In genomic region chr18:32093106-32093511, GRCh38 we compare ENCODE assay signal across 1 cellular context.
A peak's percentile ranks its signal among the peaks of the same experiment; 100 is the strongest.
TF ChIP-seq lines count a peak whose summit lies in the region.

No MANE protein-coding gene starts in this region.

TF ChIP-seq in HEK293, 187 proteins besides CTCF, POLR2A, EP300 and RAD21 (continued from another document):
- no peak for TF ChIP-seq ZNF791 (tag by site-specific recombination; IDR thresholded peaks at IDR 0.05)
- TF ChIP-seq ZNF324 (tag by site-specific recombination; IDR thresholded peaks at IDR 0.05): no peak
- TF ChIP-seq ZNF184 (tag by site-specific recombination; IDR thresholded peaks at IDR 0.05): no peak
- TF ChIP-seq ZFHX2 (tag by site-specific recombination; conservative IDR thresholded peaks at IDR 0.05): no peak
- no peak for TF ChIP-seq ZNF501 (tag by site-specific recombination; IDR thresholded peaks at IDR 0.05)
- no peak for TF ChIP-seq ZNF548 (tag by site-specific recombination; IDR thresholded peaks at IDR 0.05)
- TF ChIP-seq ZNF112 (tag by site-specific recombination; IDR thresholded peaks at IDR 0.05): no peak
- 0 out of 2 replicates have a peak, but pooled peaks have one; percentile 12 for TF ChIP-seq ZNF596 (tag by site-specific recombination; IDR thresholded peaks at IDR 0.05)
TF ChIP-seq in HEK293: peak in this region for 6.
